In the genomic region with DNA sequence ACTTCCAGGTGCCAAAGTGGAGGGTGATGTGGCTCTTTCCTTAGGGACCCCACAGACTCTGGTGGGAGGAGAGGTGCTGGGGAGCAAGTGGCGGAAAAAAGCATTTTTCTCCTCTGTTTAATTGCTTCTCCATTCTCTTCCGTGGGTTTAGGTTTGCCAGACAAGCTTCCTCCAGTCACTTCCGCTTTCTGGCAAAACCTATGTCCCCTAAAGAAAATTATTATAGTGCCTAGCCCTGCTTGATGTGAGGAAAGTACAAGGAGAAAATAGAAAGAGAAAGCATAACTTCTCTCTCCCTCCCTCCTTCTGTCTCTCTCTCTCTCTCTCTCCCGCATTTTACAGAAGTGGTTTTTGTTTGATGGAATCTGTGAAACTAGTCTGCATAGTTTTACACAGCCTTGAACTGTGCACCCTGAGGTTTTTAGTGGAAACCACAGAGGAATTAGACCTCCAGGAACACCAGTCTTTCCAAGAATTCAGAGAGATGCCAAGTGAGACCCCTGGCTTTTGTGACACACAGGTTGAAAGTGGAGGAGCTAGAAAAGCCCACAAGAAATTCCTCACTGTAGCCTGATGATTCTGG, we compare ENCODE assay signal across 16 cellular contexts.
DNase-seq lines count a peak whose midpoint lies in the region; ATAC-seq and TF ChIP-seq lines count a peak whose summit lies in the region.
"Had no signal": no experiment of that assay in that cellular context is flagged by ENCODE, and none has a peak within 500 bp of the region (broad histone marks: within the 10 kb centered on the region; RNA-seq: fewer than 3 reads in every experiment).

No MANE protein-coding gene starts in this region.

- 84 to 88% methylated on average over 4 of the region's 4 CpGs for WGBS in aorta, 2 donors

- BruUV-seq in OCI-LY7 (replicated peaks; lab: Mats Ljungman, UMichigan) = no TSS peak

- H2AFZ ChIP-seq in OCI-LY7 (ENCODE audit: low read length) = peak overlapping the region; percentile 31; the same call in 1 of the 2 replicates

- H3K27me3 ChIP-seq in BLaER1 (no peaks in the 10 kb centered on the region), aorta (ENCODE audit: control insufficient read depth in 1 of 2, insufficient read depth in 2 of 2, low read length in 1 of 2) (no peaks in the 10 kb centered on the region)
- H3K27me3 ChIP-seq: esophagus squamous epithelium, suprapubic skin had no signal

- CTCF ChIA-PET in OCI-LY7 (lab: Charles Lee; ENCODE audit: unreplicated experiment) = interaction anchor here (0.6 kb wide), 1 partner anchor 33 kb away, joined by 3 read pairs; no protein-coding TSS in a partner anchor

- H3K27ac ChIP-seq in BLaER1 (no peak overlapping the region), OCI-LY7 (ENCODE audit: low read depth, low read length, poor library complexity, severe bottlenecking) (no peak overlapping the region), aorta (ENCODE audit: low read depth in 1 of 2, low read length in 2 of 2) (no peak overlapping the region)
- H3K27ac ChIP-seq: esophagus squamous epithelium, suprapubic skin had no signal

- no peak for TF ChIP-seq CTCF in OCI-LY7 (conservative IDR thresholded peaks at IDR 0.05; ENCODE audit: low read length)

- no peaks in the 10 kb centered on the region for H3K9me3 Mint-ChIP-seq in stimulated activated memory B cell treated with anti-CD40 and anti-IgM and Interleukin-4, amounts not matched to agents 10 μg/mL and 1 μg/mL and 100 μg/mL, for 72 hours
- H3K9me3 Mint-ChIP-seq: activated naive CD4-positive, alpha-beta T cell treated with anti-CD3 and anti-CD28 coated beads, Interleukin-2, amount 50 U/mL, for 24 hours; naive thymus-derived CD8-positive, alpha-beta T cell had no signal

- no peaks in the 10 kb centered on the region for H4K20me1 ChIP-seq in BLaER1
- no peaks in the 10 kb centered on the region for H4K20me1 ChIP-seq in OCI-LY7 (ENCODE audit: insufficient read depth, low read length)

- ATAC-seq in stimulated activated memory B cell treated with anti-CD40 and anti-IgM and Interleukin-4, amounts not matched to agents 10 μg/mL and 1 μg/mL and 100 μg/mL, for 72 hours = no peak
- ATAC-seq in aorta (ENCODE audit: low FRiP score) = no peak
- ATAC-seq: activated CD4-positive, alpha-beta T cell treated with anti-CD3 and anti-CD28 coated beads for 36 hours; naive thymus-derived CD8-positive, alpha-beta T cell had no signal

- intact Hi-C loops in OCI-LY7 (cut with micrococcal nuclease; ENCODE audit: unreplicated experiment) = no loop called here
- intact Hi-C loops in aorta (cut with DNase I) = no loop called here

- no peaks in the 10 kb centered on the region for H3K79me2 ChIP-seq in OCI-LY7 (ENCODE audit: insufficient read depth, low read depth, low read length)

- H3K4me1 ChIP-seq in BLaER1 (peaks cover 14% of the 10 kb centered on the region), OCI-LY7 (ENCODE audit: insufficient read depth, low read length, poor library complexity, severe bottlenecking) (no peaks in the 10 kb centered on the region), aorta (ENCODE audit: control insufficient read depth in 1 of 2, insufficient read depth in 2 of 2, low read length in 2 of 2) (no peaks in the 10 kb centered on the region)
- H3K4me1 ChIP-seq: esophagus squamous epithelium, suprapubic skin had no signal

- no peaks in the 10 kb centered on the region for H3K9me2 ChIP-seq in OCI-LY7 (ENCODE audit: insufficient read depth, low read length)

- DNase-seq in Jurkat, Clone E6-1 (ENCODE audit: low read depth, low spot score) = peak; percentile 20
- DNase-seq in OCI-LY7 (ENCODE audit: low spot score) (peak; percentile 16), astrocyte of the hippocampus (ENCODE audit: low read depth, low spot score) (peak; percentile 84), kidney glomerular epithelial cell (lab: John Stamatoyannopoulos, UW) (no peak), AG08395 (ENCODE audit: low spot score) (no peak), aorta (no peak)
- DNase-seq: activated CD4-positive, alpha-beta T cell treated with anti-CD3 and anti-CD28 coated beads for 36 hours; effector CD8-positive, alpha-beta T cell; esophagus squamous epithelium; naive thymus-derived CD8-positive, alpha-beta T cell; stimulated activated CD4-positive, alpha-beta T cell treated with anti-CD3 and anti-CD28 coated beads, Interleukin-2, amount 100 ng/mL, for 48 hours; T-helper 9 cell had no signal

- no peak overlapping the region for H3K9ac ChIP-seq in BLaER1

- H3K27me3 Mint-ChIP-seq in stimulated activated memory B cell treated with anti-CD40 and anti-IgM and Interleukin-4, amounts not matched to agents 10 μg/mL and 1 μg/mL and 100 μg/mL, for 72 hours = peaks cover 8% of the 10 kb centered on the region

- H3K9me3 ChIP-seq in BLaER1 (no peaks in the 10 kb centered on the region), OCI-LY7 (ENCODE audit: low read length) (no peaks in the 10 kb centered on the region), aorta (ENCODE audit: control insufficient read depth, low read length) (no peaks in the 10 kb centered on the region)
- H3K9me3 ChIP-seq: esophagus squamous epithelium, suprapubic skin had no signal

- no peaks in the 10 kb centered on the region for H3K36me3 Mint-ChIP-seq in stimulated activated memory B cell treated with anti-CD40 and anti-IgM and Interleukin-4, amounts not matched to agents 10 μg/mL and 1 μg/mL and 100 μg/mL, for 72 hours
- H3K36me3 Mint-ChIP-seq: activated naive CD4-positive, alpha-beta T cell treated with anti-CD3 and anti-CD28 coated beads, Interleukin-2, amount 50 U/mL, for 24 hours; naive thymus-derived CD8-positive, alpha-beta T cell had no signal

- H3K36me3 ChIP-seq in BLaER1 (no peaks in the 10 kb centered on the region), OCI-LY7 (ENCODE audit: insufficient read depth, low read length) (no peaks in the 10 kb centered on the region), aorta (ENCODE audit: control insufficient read depth in 1 of 2, insufficient read depth in 2 of 2, low read length in 1 of 2) (no peaks in the 10 kb centered on the region)
- H3K36me3 ChIP-seq: esophagus squamous epithelium, suprapubic skin had no signal

- no peak overlapping the region for H3K27ac Mint-ChIP-seq in stimulated activated memory B cell treated with anti-CD40 and anti-IgM and Interleukin-4, amounts not matched to agents 10 μg/mL and 1 μg/mL and 100 μg/mL, for 72 hours
- H3K27ac Mint-ChIP-seq: activated CD4-positive, alpha-beta T cell treated with anti-CD3 and anti-CD28 coated beads for 36 hours; activated naive CD4-positive, alpha-beta T cell treated with anti-CD3 and anti-CD28 coated beads, Interleukin-2, amount 50 U/mL, for 24 hours; naive thymus-derived CD8-positive, alpha-beta T cell had no signal

- peak overlapping the region; percentile 47 for H3K4me2 ChIP-seq in BLaER1
- H3K4me2 ChIP-seq in OCI-LY7 (ENCODE audit: low read length) = no peak overlapping the region

- peaks cover 10% of the 10 kb centered on the region for H3K4me1 Mint-ChIP-seq in stimulated activated memory B cell treated with anti-CD40 and anti-IgM and Interleukin-4, amounts not matched to agents 10 μg/mL and 1 μg/mL and 100 μg/mL, for 72 hours
- H3K4me1 Mint-ChIP-seq: activated CD4-positive, alpha-beta T cell treated with anti-CD3 and anti-CD28 coated beads for 36 hours; activated naive CD4-positive, alpha-beta T cell treated with anti-CD3 and anti-CD28 coated beads, Interleukin-2, amount 50 U/mL, for 24 hours had no signal

- H3K4me3 ChIP-seq in BLaER1 = no peak overlapping the region
- H3K4me3 ChIP-seq in Jurkat, Clone E6-1 (ENCODE audit: low read length) = no peak overlapping the region
- no peak overlapping the region for H3K4me3 ChIP-seq in OCI-LY7 (ENCODE audit: low read depth, low read length, poor library complexity, severe bottlenecking)
- no peak overlapping the region for H3K4me3 ChIP-seq in aorta (ENCODE audit: low read length in 2 of 2)
- H3K4me3 ChIP-seq: esophagus squamous epithelium, suprapubic skin had no signal

- POLR2A ChIA-PET in OCI-LY7 (lab: Charles Lee) = no interaction called here

- H3K4me3 Mint-ChIP-seq in stimulated activated memory B cell treated with anti-CD40 and anti-IgM and Interleukin-4, amounts not matched to agents 10 μg/mL and 1 μg/mL and 100 μg/mL, for 72 hours = no peak overlapping the region
- H3K4me3 Mint-ChIP-seq: activated CD4-positive, alpha-beta T cell treated with anti-CD3 and anti-CD28 coated beads for 36 hours; activated naive CD4-positive, alpha-beta T cell treated with anti-CD3 and anti-CD28 coated beads, Interleukin-2, amount 50 U/mL, for 24 hours; naive thymus-derived CD8-positive, alpha-beta T cell had no signal

Comparison
In these comparisons a context has a peak if more than half of its experiments do, and no peak if none do; other contexts are left out.
1. DNase-seq: peak in Jurkat, Clone E6-1 (single experiment), OCI-LY7 (single experiment) and astrocyte of the hippocampus (single experiment); none in kidney glomerular epithelial cell (single experiment), AG08395 (single experiment) and aorta (0 of 2).